In the genomic region with DNA sequence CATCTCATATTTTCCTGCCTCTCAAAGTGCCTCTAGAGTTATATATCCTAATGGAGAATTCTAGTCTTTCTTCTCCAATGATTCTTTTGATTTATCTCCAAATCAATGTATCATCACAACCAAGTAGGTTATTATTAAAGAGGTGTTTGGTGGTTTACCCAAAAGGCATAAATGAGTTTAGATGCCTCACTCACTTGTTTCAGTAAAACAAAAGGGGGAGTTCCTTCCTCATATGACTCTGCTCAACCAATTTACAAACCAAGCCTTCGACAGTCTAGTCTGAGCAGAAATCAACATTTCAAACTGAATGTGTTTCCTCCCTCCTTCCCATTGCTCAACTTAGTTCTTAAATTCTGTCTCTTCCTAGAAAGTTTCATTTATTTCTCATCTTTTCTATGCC, we compare ENCODE assay signal across 21 cellular contexts.
"Had no signal": no experiment of that assay in that cellular context is flagged by ENCODE, and none has a peak within 500 bp of the region (broad histone marks: within the 10 kb centered on the region; RNA-seq: fewer than 3 reads in every experiment).

No MANE protein-coding gene starts in this region.

- H3K27ac Mint-ChIP-seq: naive B cell; stimulated activated naive B cell treated with anti-CD40 and anti-IgM and Interleukin-4, amounts not matched to agents 10 μg/mL and 1 μg/mL and 100 μg/mL, for 72 hours; type B pancreatic cell had no signal

- H3K27ac ChIP-seq: heart left ventricle, neutrophil, psoas muscle, right lobe of liver, spleen, suprapubic skin, thyroid gland had no signal

- DNase-seq: cortex of kidney; dorsolateral prefrontal cortex; effector CD8-positive, alpha-beta T cell; foreskin melanocyte; heart left ventricle; hypothalamus; kidney glomerular epithelial cell; mesendoderm; naive B cell; psoas muscle; retina; right lobe of liver; spleen; stimulated activated CD4-positive, alpha-beta T cell treated with anti-CD3 and anti-CD28 coated beads, Interleukin-15, amount 100 ng/mL, for 24 hours; stimulated activated CD4-positive, alpha-beta T cell treated with anti-CD3 and anti-CD28 coated beads, Interleukin-1b, Interleukin-23, amount 100 ng/mL, for 48 hours; stimulated activated CD4-positive, alpha-beta T cell treated with anti-CD3 and anti-CD28 coated beads, Interleukin-4, amount 100 ng/mL, for 24 hours; stimulated activated naive B cell treated with anti-CD40 and anti-IgM and Interleukin-4, amounts not matched to agents 10 μg/mL and 1 μg/mL and 100 μg/mL, for 72 hours; thyroid gland had no signal

- H3K36me3 Mint-ChIP-seq: naive B cell had no signal

- H3K4me3 ChIP-seq: dorsolateral prefrontal cortex, heart left ventricle, psoas muscle, right lobe of liver, spleen, suprapubic skin, thyroid gland had no signal

- H3K36me3 ChIP-seq: heart left ventricle, neutrophil, right lobe of liver, spleen, suprapubic skin, thyroid gland had no signal

- H3K27me3 Mint-ChIP-seq: stimulated activated naive B cell treated with anti-CD40 and anti-IgM and Interleukin-4, amounts not matched to agents 10 μg/mL and 1 μg/mL and 100 μg/mL, for 72 hours; type B pancreatic cell had no signal

- ATAC-seq: heart left ventricle; psoas muscle; right lobe of liver; stimulated activated naive B cell treated with anti-CD40 and anti-IgM and Interleukin-4, amounts not matched to agents 10 μg/mL and 1 μg/mL and 100 μg/mL, for 72 hours had no signal

- H3K4me3 Mint-ChIP-seq: naive B cell; stimulated activated naive B cell treated with anti-CD40 and anti-IgM and Interleukin-4, amounts not matched to agents 10 μg/mL and 1 μg/mL and 100 μg/mL, for 72 hours; type B pancreatic cell had no signal

- H3K9me3 ChIP-seq: neutrophil, psoas muscle, right lobe of liver, suprapubic skin, thyroid gland had no signal

- H3K27me3 ChIP-seq: dorsolateral prefrontal cortex, heart left ventricle, neutrophil, right lobe of liver, spleen, suprapubic skin, thyroid gland had no signal
